8 cellular contexts compared by ENCODE assay signal in genomic region chr2:126776701-126777619, GRCh38.
DNase-seq lines count a peak whose midpoint lies in the region; ATAC-seq and TF ChIP-seq lines count a peak whose summit lies in the region.

No MANE protein-coding gene starts in this region.

- DNase-seq in DND-41, result peak; percentile 54
- peak; percentile 74 for DNase-seq in HuH-7.5 (ENCODE audit: low spot score)
- DNase-seq in SK-N-SH, result peak; percentile 86
- DNase-seq in glomerular visceral epithelial cell (ENCODE audit: extremely low spot score), result peak; percentile 62
- DNase-seq in occipital lobe (lab: John Stamatoyannopoulos, UW), result peak; percentile 78
- peak; percentile 84 to 89 for DNase-seq in suprapubic skin (ENCODE audit: low spot score in 2 of 2)

- peak; percentile 94 for TF ChIP-seq RAD21 in SK-N-SH (IDR thresholded peaks at IDR 0.05; ENCODE audit: low read length)

- CTCF ChIA-PET in SK-N-SH (lab: Yijun Ruan, JAX), result interaction anchor here (0.6 to 4.7 kb wide), 32 partner anchors 8 to 1545 kb away, joined by 3 to 59 read pairs (median 3); no protein-coding TSS in a partner anchor

- no peaks in the 10 kb centered on the region for H3K36me3 Mint-ChIP-seq in activated naive CD4-positive, alpha-beta T cell treated with anti-CD3 and anti-CD28 coated beads, Interleukin-2, amount 50 U/mL, for 24 hours

- H3K27me3 ChIP-seq in DND-41 (ENCODE audit: insufficient read depth, low read length, poor library complexity) (no peaks in the 10 kb centered on the region), SK-N-SH (ENCODE audit: insufficient read depth) (no peaks in the 10 kb centered on the region), suprapubic skin (peaks cover 14% of the 10 kb centered on the region)

- POLR2A ChIA-PET in SK-N-SH (lab: Yijun Ruan, JAX), result no interaction called here

- TF ChIP-seq POLR2A in suprapubic skin (IDR thresholded peaks at IDR 0.05), result no peak

- TF ChIP-seq CTCF in DND-41 (IDR thresholded peaks at IDR 0.05; ENCODE audit: borderline replicate concordance, extremely low read depth, low read length, poor library complexity, severe bottlenecking) (peak; percentile 90), SK-N-SH (IDR thresholded peaks at IDR 0.05) (peak; percentile 70), suprapubic skin (IDR thresholded peaks at IDR 0.05) (peak; percentile 85 to 91)

- H3K79me2 ChIP-seq in DND-41 (ENCODE audit: insufficient read depth, low read length) (no peaks in the 10 kb centered on the region), SK-N-SH (ENCODE audit: insufficient read depth) (no peaks in the 10 kb centered on the region)

- H3F3A ChIP-seq in SK-N-SH (replicated peaks; ENCODE audit: insufficient read depth), result no peaks in the 10 kb centered on the region

- peaks cover 22% of the 10 kb centered on the region for H3K4me1 Mint-ChIP-seq in activated naive CD4-positive, alpha-beta T cell treated with anti-CD3 and anti-CD28 coated beads, Interleukin-2, amount 50 U/mL, for 24 hours

- no peaks in the 10 kb centered on the region for H3K36me3 ChIP-seq in DND-41 (ENCODE audit: insufficient read depth, low read length)
- no peaks in the 10 kb centered on the region for H3K36me3 ChIP-seq in SK-N-SH (replicated peaks in 1 of 2; ENCODE audit: control insufficient read depth in 1 of 2, insufficient read depth in 2 of 2, low read length in 1 of 2)
- no peaks in the 10 kb centered on the region for H3K36me3 ChIP-seq in suprapubic skin

- H3K9me3 ChIP-seq in DND-41 (ENCODE audit: insufficient read depth, low read length, severe bottlenecking), result no peaks in the 10 kb centered on the region
- H3K9me3 ChIP-seq in SK-N-SH, result no peaks in the 10 kb centered on the region
- no peaks in the 10 kb centered on the region for H3K9me3 ChIP-seq in suprapubic skin

- H4K20me1 ChIP-seq in DND-41 (ENCODE audit: insufficient read depth, low read length) (0 out of 2 replicates have a peak, but pooled peaks cover 3% of the 10 kb centered on the region), SK-N-SH (ENCODE audit: insufficient read depth) (no peaks in the 10 kb centered on the region)

- H3K27ac ChIP-seq in DND-41 (ENCODE audit: low read length) (no peak overlapping the region), SK-N-SH (ENCODE audit: low read depth in 2 of 2, low read length in 1 of 2) (no peak overlapping the region), suprapubic skin (no peak overlapping the region)

- H2AFZ ChIP-seq in DND-41 (ENCODE audit: low read depth, low read length) (no peak overlapping the region), SK-N-SH (ENCODE audit: low read depth) (no peak overlapping the region)

- no peaks in the 10 kb centered on the region for H3K27me3 Mint-ChIP-seq in activated naive CD4-positive, alpha-beta T cell treated with anti-CD3 and anti-CD28 coated beads, Interleukin-2, amount 50 U/mL, for 24 hours

- H3K4me2 ChIP-seq in DND-41 (ENCODE audit: insufficient read depth, low read length) (no peak overlapping the region; the same call in 1 of the 2 replicates), SK-N-SH (peak overlapping the region; percentile 67)

- ATAC-seq in DND-41 (ENCODE audit: insufficient read depth, low read depth) (peak; percentile 90), GM21576 (IDR thresholded peaks at IDR 0.05; ENCODE audit: unreplicated experiment) (peak; percentile 82)

- no peak overlapping the region for H3K4me3 ChIP-seq in DND-41 (ENCODE audit: low read depth in 1 of 2, low read length in 2 of 2)
- peak overlapping the region; percentile 46 to 53 for H3K4me3 ChIP-seq in SK-N-SH (ENCODE audit: low read depth in 2 of 2, low read length in 1 of 2)
- H3K4me3 ChIP-seq in suprapubic skin, result peak overlapping the region; percentile 48

- WGBS in SK-N-SH (ENCODE audit: low lambda C conversion rate), result 5% methylated on average over 51 of the region's 66 CpGs
- under 1% methylated on average over 30 of the region's 66 CpGs for WGBS in suprapubic skin

- no peaks in the 10 kb centered on the region for H3K4me1 ChIP-seq in DND-41 (ENCODE audit: insufficient read depth, low read length)
- peaks cover 0 to 18% of the 10 kb centered on the region in 2 experiments; a peak in 1 of 4 replicates for H3K4me1 ChIP-seq in SK-N-SH (ENCODE audit: control insufficient read depth in 1 of 2, insufficient read depth in 2 of 2, low read depth in 1 of 2, low read length in 1 of 2)
- H3K4me1 ChIP-seq in suprapubic skin, result peaks cover 13% of the 10 kb centered on the region

- H3K9ac ChIP-seq in DND-41 (ENCODE audit: low read depth, low read length) (no peak overlapping the region), SK-N-SH (no peak overlapping the region)

- TF ChIP-seq EP300 in SK-N-SH (IDR thresholded peaks at IDR 0.05; ENCODE audit: borderline replicate concordance in 1 of 2, low read depth in 1 of 2, low read length in 1 of 2) (no peak), suprapubic skin (IDR thresholded peaks at IDR 0.05) (no peak)

- H3K9me2 ChIP-seq in SK-N-SH, result no peaks in the 10 kb centered on the region

- peak overlapping the region; percentile 95 for H3K4me3 Mint-ChIP-seq in activated naive CD4-positive, alpha-beta T cell treated with anti-CD3 and anti-CD28 coated beads, Interleukin-2, amount 50 U/mL, for 24 hours

- H3K27ac Mint-ChIP-seq in activated naive CD4-positive, alpha-beta T cell treated with anti-CD3 and anti-CD28 coated beads, Interleukin-2, amount 50 U/mL, for 24 hours, result peak overlapping the region; percentile 44

- H3K9me3 Mint-ChIP-seq in activated naive CD4-positive, alpha-beta T cell treated with anti-CD3 and anti-CD28 coated beads, Interleukin-2, amount 50 U/mL, for 24 hours, result no peaks in the 10 kb centered on the region

TF ChIP-seq in SK-N-SH, 30 proteins besides CTCF, POLR2A, EP300 and RAD21:
- TF ChIP-seq TEAD4 (IDR thresholded peaks at IDR 0.05; ENCODE audit: borderline replicate concordance, insufficient read depth) (no peak), FOSL2 (IDR thresholded peaks at IDR 0.05; ENCODE audit: borderline replicate concordance, low read depth) (no peak), RFX5 (IDR thresholded peaks at IDR 0.05; ENCODE audit: low read length) (no peak), SMC3 (IDR thresholded peaks at IDR 0.05; ENCODE audit: low read depth, low read length) (peak; percentile 72), SIN3A (IDR thresholded peaks at IDR 0.05; ENCODE audit: borderline replicate concordance, low read depth, low read length) (no peak)
TF ChIP-seq in SK-N-SH: peak in this region for 1.

Comparison
In these comparisons a context has a peak if more than half of its experiments do, and no peak if none do; other contexts are left out.
1. H3K4me3 ChIP-seq: peak in SK-N-SH (2 of 2) and suprapubic skin (single experiment); none in DND-41 (0 of 2).
2. Peak in every context shown above with its lines, with median percentiles within 50 percentile points of each other: DNase-seq and CTCF ChIP-seq.